In the genomic region with DNA sequence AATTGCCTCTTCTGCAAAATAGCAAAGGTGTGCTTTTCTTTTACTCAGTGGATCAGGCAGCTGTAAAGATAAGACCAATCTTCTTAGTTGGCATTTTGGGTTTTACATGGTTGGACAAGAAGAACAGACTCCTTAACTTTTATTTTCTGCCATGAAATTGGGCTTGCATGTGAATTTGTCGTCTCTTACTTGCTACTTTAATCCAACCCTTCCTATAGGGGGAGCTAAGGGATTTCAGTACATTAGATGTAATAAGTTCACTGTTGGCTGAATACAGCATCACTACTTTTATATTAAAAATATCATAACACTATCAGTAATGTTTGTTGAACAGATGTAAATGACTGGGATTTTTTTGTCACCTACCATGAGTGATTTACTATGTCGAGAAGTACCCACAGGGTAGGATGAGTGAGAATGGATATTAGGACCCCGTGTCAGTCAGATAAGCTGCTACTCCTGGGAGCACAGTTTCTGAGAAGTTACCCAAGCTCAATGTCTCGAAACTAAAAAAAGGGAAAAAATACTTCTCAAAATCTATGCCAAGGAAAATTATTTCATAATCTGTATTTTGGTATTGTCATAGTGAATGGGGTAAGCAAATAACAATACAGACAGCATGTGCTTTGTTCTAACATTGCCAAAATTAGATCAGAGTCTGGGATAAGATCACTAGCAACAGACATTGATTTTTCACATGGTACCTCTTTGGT, we compare ENCODE assay signal across 8 cellular contexts.
DNase-seq lines count a peak whose midpoint lies in the region; ATAC-seq and TF ChIP-seq lines count a peak whose summit lies in the region.

No MANE protein-coding gene starts in this region.

- H3K79me2 ChIP-seq in Loucy (ENCODE audit: insufficient read depth, low read length), result no peaks in the 10 kb centered on the region

- peaks cover 4% of the 10 kb centered on the region for H3K9me3 Mint-ChIP-seq in activated CD4-positive, alpha-beta T cell treated with anti-CD3 and anti-CD28 coated beads, Interleukin-2, amount 10 ng/mL, durations not matched to agents 24 days and 14 days

- H3K9me2 ChIP-seq in Loucy (replicated peaks; ENCODE audit: low read depth, low read length), result no peaks in the 10 kb centered on the region

- TF ChIP-seq CTCF in Loucy (conservative IDR thresholded peaks at IDR 0.05; ENCODE audit: low read length) (peak; percentile 76), colonic mucosa (IDR thresholded peaks at IDR 0.05) (peak; percentile 21), vagina (IDR thresholded peaks at IDR 0.05) (no peak)

- H3K4me3 Mint-ChIP-seq in activated CD4-positive, alpha-beta T cell treated with anti-CD3 and anti-CD28 coated beads, Interleukin-2, amount 10 ng/mL, durations not matched to agents 24 days and 14 days, result no peak overlapping the region

- H3K27me3 Mint-ChIP-seq in activated CD4-positive, alpha-beta T cell treated with anti-CD3 and anti-CD28 coated beads, Interleukin-2, amount 10 ng/mL, durations not matched to agents 24 days and 14 days, result peaks cover 5% of the 10 kb centered on the region

- H3K27ac ChIP-seq in colonic mucosa, result no peak overlapping the region
- H3K27ac ChIP-seq in vagina, result no peak overlapping the region

- H3K36me3 ChIP-seq in Loucy (ENCODE audit: insufficient read depth, low read length) (no peaks in the 10 kb centered on the region), colonic mucosa (no peaks in the 10 kb centered on the region), vagina (no peaks in the 10 kb centered on the region)

- H3K27me3 ChIP-seq in Loucy (ENCODE audit: insufficient read depth, low read length, poor library complexity, severe bottlenecking) (no peaks in the 10 kb centered on the region), colonic mucosa (no peaks in the 10 kb centered on the region), vagina (no peaks in the 10 kb centered on the region)

- H3K9me3 ChIP-seq in Loucy (ENCODE audit: insufficient read depth, low read depth, low read length), result 0 out of 2 replicates have a peak, but pooled peaks cover 3% of the 10 kb centered on the region
- no peaks in the 10 kb centered on the region for H3K9me3 ChIP-seq in colonic mucosa
- no peaks in the 10 kb centered on the region for H3K9me3 ChIP-seq in vagina

- H3K4me1 ChIP-seq in Loucy (ENCODE audit: insufficient read depth, low read length, poor library complexity, severe bottlenecking), result peaks cover 22% of the 10 kb centered on the region
- no peaks in the 10 kb centered on the region for H3K4me1 ChIP-seq in colonic mucosa
- peaks cover 14% of the 10 kb centered on the region for H3K4me1 ChIP-seq in vagina

- no peaks in the 10 kb centered on the region for H3F3A ChIP-seq in Loucy (ENCODE audit: low read depth)

- H3K4me3 ChIP-seq in Loucy (ENCODE audit: low read length, poor library complexity, severe bottlenecking) (no peak overlapping the region), colonic mucosa (no peak overlapping the region), vagina (no peak overlapping the region)

- no peak overlapping the region for H3K9ac ChIP-seq in Loucy (ENCODE audit: low read depth, low read length, poor library complexity, severe bottlenecking)
- no peak overlapping the region for H3K9ac ChIP-seq in colonic mucosa (ENCODE audit: low read depth in 2 of 2, low read length in 2 of 2)

- ATAC-seq in GM18868 (IDR thresholded peaks at IDR 0.05; ENCODE audit: unreplicated experiment) (no peak), HG03045 (IDR thresholded peaks at IDR 0.05; ENCODE audit: unreplicated experiment) (no peak)

- no peak overlapping the region for H3K4me2 ChIP-seq in Loucy (ENCODE audit: low read depth, low read length, poor library complexity, severe bottlenecking)

- no peaks in the 10 kb centered on the region for H4K20me1 ChIP-seq in Loucy (ENCODE audit: insufficient read depth, low read length, poor library complexity, severe bottlenecking)

- H3K36me3 Mint-ChIP-seq in activated CD4-positive, alpha-beta T cell treated with anti-CD3 and anti-CD28 coated beads, Interleukin-2, amount 10 ng/mL, durations not matched to agents 24 days and 14 days (ENCODE audit: low read depth), result no peaks in the 10 kb centered on the region

- peak; percentile 49 for DNase-seq in EH (ENCODE audit: low read depth)
- DNase-seq in colonic mucosa, result no peak
- DNase-seq in myocyte (ENCODE audit: low read depth), result peak; percentile 49
- DNase-seq in vagina (ENCODE audit: extremely low spot score in 2 of 2), result no peak
- no peak for DNase-seq in activated CD4-positive, alpha-beta T cell treated with anti-CD3 and anti-CD28 coated beads, Interleukin-2, amount 10 ng/mL, durations not matched to agents 24 days and 14 days

- TF ChIP-seq POLR2A in vagina (IDR thresholded peaks at IDR 0.05), result no peak

- intact Hi-C loops in colonic mucosa (cut with DNase I) (no loop called here), vagina (cut with DNase I) (no loop called here)
- intact Hi-C loops in activated CD4-positive, alpha-beta T cell treated with anti-CD3 and anti-CD28 coated beads, Interleukin-2, amount 10 ng/mL, durations not matched to agents 24 days and 14 days (cut with micrococcal nuclease), result no loop called here

- H2AFZ ChIP-seq in Loucy (ENCODE audit: low read length), result peak overlapping the region; percentile 14; the same call in 1 of the 2 replicates

- H3K27ac Mint-ChIP-seq in activated CD4-positive, alpha-beta T cell treated with anti-CD3 and anti-CD28 coated beads, Interleukin-2, amount 10 ng/mL, durations not matched to agents 24 days and 14 days, result no peak overlapping the region

- H3K4me1 Mint-ChIP-seq in activated CD4-positive, alpha-beta T cell treated with anti-CD3 and anti-CD28 coated beads, Interleukin-2, amount 10 ng/mL, durations not matched to agents 24 days and 14 days, result peaks cover 22% of the 10 kb centered on the region

Comparison
In these comparisons a context has a peak if more than half of its experiments do, and no peak if none do; other contexts are left out.
1. DNase-seq: peak in EH (single experiment) and myocyte (single experiment); none in colonic mucosa (single experiment), vagina (0 of 2) and activated CD4-positive, alpha-beta T cell treated with anti-CD3 and anti-CD28 coated beads, Interleukin-2, amount 10 ng/mL, durations not matched to agents 24 days and 14 days (single experiment).
2. CTCF ChIP-seq: peak in Loucy (single experiment) and colonic mucosa (single experiment); none in vagina (0 of 3).